ENCODE assay signal across 1 cellular context in the genomic region with DNA sequence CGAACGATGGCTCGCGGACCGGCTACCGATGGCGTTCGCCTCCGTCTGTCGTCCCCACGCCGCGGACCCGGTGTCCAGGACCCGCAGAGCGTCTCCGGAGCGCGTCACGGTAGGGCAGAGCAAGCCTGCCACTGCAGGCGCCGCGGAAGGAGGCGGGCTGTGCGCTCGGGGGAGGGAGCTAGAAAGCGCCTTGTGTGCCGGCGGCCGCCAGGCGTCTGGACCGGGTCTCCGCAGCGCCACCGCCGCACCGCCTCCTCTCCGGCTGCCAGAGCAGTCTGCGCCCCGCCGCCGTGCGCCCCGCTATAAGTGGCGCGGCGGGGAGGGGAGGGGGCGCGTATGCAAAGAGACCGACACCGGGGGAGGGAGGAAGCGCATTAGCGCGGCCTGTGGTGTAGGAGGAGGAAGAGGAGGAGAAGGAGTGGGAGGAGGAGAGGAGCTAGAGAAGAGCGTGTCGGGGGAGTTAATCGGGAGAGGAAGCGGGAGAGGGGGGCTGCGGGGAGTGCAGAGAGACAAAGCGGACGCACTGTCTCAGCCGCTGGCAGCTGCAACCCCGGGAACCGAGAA.
TF ChIP-seq lines count a peak whose summit lies in the region.

A gene with protein sequence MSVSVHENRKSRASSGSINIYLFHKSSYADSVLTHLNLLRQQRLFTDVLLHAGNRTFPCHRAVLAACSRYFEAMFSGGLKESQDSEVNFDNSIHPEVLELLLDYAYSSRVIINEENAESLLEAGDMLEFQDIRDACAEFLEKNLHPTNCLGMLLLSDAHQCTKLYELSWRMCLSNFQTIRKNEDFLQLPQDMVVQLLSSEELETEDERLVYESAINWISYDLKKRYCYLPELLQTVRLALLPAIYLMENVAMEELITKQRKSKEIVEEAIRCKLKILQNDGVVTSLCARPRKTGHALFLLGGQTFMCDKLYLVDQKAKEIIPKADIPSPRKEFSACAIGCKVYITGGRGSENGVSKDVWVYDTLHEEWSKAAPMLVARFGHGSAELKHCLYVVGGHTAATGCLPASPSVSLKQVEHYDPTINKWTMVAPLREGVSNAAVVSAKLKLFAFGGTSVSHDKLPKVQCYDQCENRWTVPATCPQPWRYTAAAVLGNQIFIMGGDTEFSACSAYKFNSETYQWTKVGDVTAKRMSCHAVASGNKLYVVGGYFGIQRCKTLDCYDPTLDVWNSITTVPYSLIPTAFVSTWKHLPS (minus strand): TSS at position 279 of the 564 bp plus-strand sequence. CDS start 4,243 bp downstream, outside the sequence.

TF ChIP-seq in H1, 55 proteins besides CTCF, POLR2A, EP300 and RAD21:
- TF ChIP-seq CEBPB (IDR thresholded peaks at IDR 0.05; ENCODE audit: low read depth, low read length) (no peak), GTF2F1 (IDR thresholded peaks at IDR 0.05; ENCODE audit: borderline replicate concordance, low read depth, low read length) (0 out of 2 replicates have a peak, but pooled peaks have one; percentile 73), TEAD4 (IDR thresholded peaks at IDR 0.05; ENCODE audit: low read depth, low read length) (no peak), BRCA1 (IDR thresholded peaks at IDR 0.05; ENCODE audit: low read depth, low read length) (no peak), EZH2 (IDR thresholded peaks at IDR 0.05; ENCODE audit: low read depth, low read length, severe bottlenecking) (no peak), TCF12 (IDR thresholded peaks at IDR 0.05; ENCODE audit: low read depth, low read length) (0 out of 2 replicates have a peak, but pooled peaks have one; percentile 34), RFX5 (IDR thresholded peaks at IDR 0.05; ENCODE audit: borderline replicate concordance, low read depth, low read length) (no peak), TBP (IDR thresholded peaks at IDR 0.05; ENCODE audit: low read depth, low read length) (peak; percentile 95), POLR2AphosphoS5 (IDR thresholded peaks at IDR 0.05; ENCODE audit: low read depth, low read length) (peak; percentile 93), SRF (IDR thresholded peaks at IDR 0.05; ENCODE audit: low read depth, low read length) (0 out of 2 replicates have a peak, but pooled peaks have one; percentile 1), SAP30 (IDR thresholded peaks at IDR 0.05; ENCODE audit: insufficient read depth, insufficient replicate concordance, low read length) (no peak), NANOG (IDR thresholded peaks at IDR 0.05; ENCODE audit: insufficient read depth, low read depth, low read length, poor library complexity, severe bottlenecking) (peak; percentile 5), SP2 (IDR thresholded peaks at IDR 0.05; ENCODE audit: low read length) (no peak), HDAC6 (IDR thresholded peaks at IDR 0.05; ENCODE audit: low read depth, low read length) (no peak), RBBP5 (IDR thresholded peaks at IDR 0.05; ENCODE audit: borderline replicate concordance, low read depth, low read length) (peak; percentile 76; the same call in 1 of the 2 replicates), GABPA (IDR thresholded peaks at IDR 0.05; ENCODE audit: borderline replicate concordance, insufficient read depth, low read length) (no peak), TAF1 (IDR thresholded peaks at IDR 0.05; ENCODE audit: low read depth, low read length) (peak; percentile 98), CBX8 (IDR thresholded peaks at IDR 0.05; ENCODE audit: borderline replicate concordance, low read depth, low read length) (no peak), PHF8 (conservative IDR thresholded peaks at IDR 0.05; ENCODE audit: low read depth, low read length) (peak; percentile 23; the same call in 1 of the 2 replicates), CHD1 (IDR thresholded peaks at IDR 0.05; ENCODE audit: low read depth, low read length) (no peak), ASH2L (IDR thresholded peaks at IDR 0.05; ENCODE audit: low read length) (peak; percentile 96), CTBP2 (IDR thresholded peaks at IDR 0.05; ENCODE audit: borderline replicate concordance, insufficient read depth, insufficient read length, low read length) (peak; percentile 80), JUND (IDR thresholded peaks at IDR 0.05; ENCODE audit: low read length) (0 out of 2 replicates have a peak, but pooled peaks have one; percentile 5), TAF7 (optimal IDR thresholded peaks at IDR 0.05; ENCODE audit: borderline replicate concordance, low read depth, low read length) (peak; percentile 76), JUN (IDR thresholded peaks at IDR 0.05; ENCODE audit: low read depth, low read length) (no peak), ZNF274 (IDR thresholded peaks at IDR 0.05; ENCODE audit: borderline replicate concordance, extremely low read depth, low read length) (no peak), KDM4A (IDR thresholded peaks at IDR 0.05; ENCODE audit: low read depth, low read length, severe bottlenecking) (no peak), SIN3A (conservative IDR thresholded peaks at IDR 0.05 in 1 of 2, IDR thresholded peaks at IDR 0.05 in 1 of 2; ENCODE audit: low read depth in 1 of 2, low read length in 2 of 2) (peak; percentile 48 to 63; a peak in 2 of 4 replicates), SIX5 (IDR thresholded peaks at IDR 0.05; ENCODE audit: low read depth, low read length) (no peak), HDAC2 (IDR thresholded peaks at IDR 0.05; ENCODE audit: borderline replicate concordance in 1 of 2, low read depth in 2 of 2, low read length in 2 of 2) (0 out of 4 replicates have a peak, but pooled peaks of 1 of the 2 experiments have one; percentile 41), CREB1 (IDR thresholded peaks at IDR 0.05) (no peak; the same call in 1 of the 2 replicates), SIRT6 (IDR thresholded peaks at IDR 0.05; ENCODE audit: low read length) (no peak), RNF2 (IDR thresholded peaks at IDR 0.05; ENCODE audit: borderline replicate concordance, low read depth, low read length, missing control alignments, poor library complexity, severe bottlenecking) (peak; percentile 5), EGR1 (IDR thresholded peaks at IDR 0.05; ENCODE audit: borderline replicate concordance, low read depth, low read length) (peak; percentile 86), FOSL1 (IDR thresholded peaks at IDR 0.05; ENCODE audit: insufficient read depth, low read depth, low read length) (no peak), MAFK (IDR thresholded peaks at IDR 0.05; ENCODE audit: low read depth, low read length) (no peak)
- TF ChIP-seq, protein P1, sequence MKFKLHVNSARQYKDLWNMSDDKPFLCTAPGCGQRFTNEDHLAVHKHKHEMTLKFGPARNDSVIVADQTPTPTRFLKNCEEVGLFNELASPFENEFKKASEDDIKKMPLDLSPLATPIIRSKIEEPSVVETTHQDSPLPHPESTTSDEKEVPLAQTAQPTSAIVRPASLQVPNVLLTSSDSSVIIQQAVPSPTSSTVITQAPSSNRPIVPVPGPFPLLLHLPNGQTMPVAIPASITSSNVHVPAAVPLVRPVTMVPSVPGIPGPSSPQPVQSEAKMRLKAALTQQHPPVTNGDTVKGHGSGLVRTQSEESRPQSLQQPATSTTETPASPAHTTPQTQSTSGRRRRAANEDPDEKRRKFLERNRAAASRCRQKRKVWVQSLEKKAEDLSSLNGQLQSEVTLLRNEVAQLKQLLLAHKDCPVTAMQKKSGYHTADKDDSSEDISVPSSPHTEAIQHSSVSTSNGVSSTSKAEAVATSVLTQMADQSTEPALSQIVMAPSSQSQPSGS (IDR thresholded peaks at IDR 0.05; ENCODE audit: low read length): no peak
- TF ChIP-seq, protein P2, sequence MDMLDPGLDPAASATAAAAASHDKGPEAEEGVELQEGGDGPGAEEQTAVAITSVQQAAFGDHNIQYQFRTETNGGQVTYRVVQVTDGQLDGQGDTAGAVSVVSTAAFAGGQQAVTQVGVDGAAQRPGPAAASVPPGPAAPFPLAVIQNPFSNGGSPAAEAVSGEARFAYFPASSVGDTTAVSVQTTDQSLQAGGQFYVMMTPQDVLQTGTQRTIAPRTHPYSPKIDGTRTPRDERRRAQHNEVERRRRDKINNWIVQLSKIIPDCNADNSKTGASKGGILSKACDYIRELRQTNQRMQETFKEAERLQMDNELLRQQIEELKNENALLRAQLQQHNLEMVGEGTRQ (IDR thresholded peaks at IDR 0.05; ENCODE audit: low read length): no peak
- TF ChIP-seq, protein P3, sequence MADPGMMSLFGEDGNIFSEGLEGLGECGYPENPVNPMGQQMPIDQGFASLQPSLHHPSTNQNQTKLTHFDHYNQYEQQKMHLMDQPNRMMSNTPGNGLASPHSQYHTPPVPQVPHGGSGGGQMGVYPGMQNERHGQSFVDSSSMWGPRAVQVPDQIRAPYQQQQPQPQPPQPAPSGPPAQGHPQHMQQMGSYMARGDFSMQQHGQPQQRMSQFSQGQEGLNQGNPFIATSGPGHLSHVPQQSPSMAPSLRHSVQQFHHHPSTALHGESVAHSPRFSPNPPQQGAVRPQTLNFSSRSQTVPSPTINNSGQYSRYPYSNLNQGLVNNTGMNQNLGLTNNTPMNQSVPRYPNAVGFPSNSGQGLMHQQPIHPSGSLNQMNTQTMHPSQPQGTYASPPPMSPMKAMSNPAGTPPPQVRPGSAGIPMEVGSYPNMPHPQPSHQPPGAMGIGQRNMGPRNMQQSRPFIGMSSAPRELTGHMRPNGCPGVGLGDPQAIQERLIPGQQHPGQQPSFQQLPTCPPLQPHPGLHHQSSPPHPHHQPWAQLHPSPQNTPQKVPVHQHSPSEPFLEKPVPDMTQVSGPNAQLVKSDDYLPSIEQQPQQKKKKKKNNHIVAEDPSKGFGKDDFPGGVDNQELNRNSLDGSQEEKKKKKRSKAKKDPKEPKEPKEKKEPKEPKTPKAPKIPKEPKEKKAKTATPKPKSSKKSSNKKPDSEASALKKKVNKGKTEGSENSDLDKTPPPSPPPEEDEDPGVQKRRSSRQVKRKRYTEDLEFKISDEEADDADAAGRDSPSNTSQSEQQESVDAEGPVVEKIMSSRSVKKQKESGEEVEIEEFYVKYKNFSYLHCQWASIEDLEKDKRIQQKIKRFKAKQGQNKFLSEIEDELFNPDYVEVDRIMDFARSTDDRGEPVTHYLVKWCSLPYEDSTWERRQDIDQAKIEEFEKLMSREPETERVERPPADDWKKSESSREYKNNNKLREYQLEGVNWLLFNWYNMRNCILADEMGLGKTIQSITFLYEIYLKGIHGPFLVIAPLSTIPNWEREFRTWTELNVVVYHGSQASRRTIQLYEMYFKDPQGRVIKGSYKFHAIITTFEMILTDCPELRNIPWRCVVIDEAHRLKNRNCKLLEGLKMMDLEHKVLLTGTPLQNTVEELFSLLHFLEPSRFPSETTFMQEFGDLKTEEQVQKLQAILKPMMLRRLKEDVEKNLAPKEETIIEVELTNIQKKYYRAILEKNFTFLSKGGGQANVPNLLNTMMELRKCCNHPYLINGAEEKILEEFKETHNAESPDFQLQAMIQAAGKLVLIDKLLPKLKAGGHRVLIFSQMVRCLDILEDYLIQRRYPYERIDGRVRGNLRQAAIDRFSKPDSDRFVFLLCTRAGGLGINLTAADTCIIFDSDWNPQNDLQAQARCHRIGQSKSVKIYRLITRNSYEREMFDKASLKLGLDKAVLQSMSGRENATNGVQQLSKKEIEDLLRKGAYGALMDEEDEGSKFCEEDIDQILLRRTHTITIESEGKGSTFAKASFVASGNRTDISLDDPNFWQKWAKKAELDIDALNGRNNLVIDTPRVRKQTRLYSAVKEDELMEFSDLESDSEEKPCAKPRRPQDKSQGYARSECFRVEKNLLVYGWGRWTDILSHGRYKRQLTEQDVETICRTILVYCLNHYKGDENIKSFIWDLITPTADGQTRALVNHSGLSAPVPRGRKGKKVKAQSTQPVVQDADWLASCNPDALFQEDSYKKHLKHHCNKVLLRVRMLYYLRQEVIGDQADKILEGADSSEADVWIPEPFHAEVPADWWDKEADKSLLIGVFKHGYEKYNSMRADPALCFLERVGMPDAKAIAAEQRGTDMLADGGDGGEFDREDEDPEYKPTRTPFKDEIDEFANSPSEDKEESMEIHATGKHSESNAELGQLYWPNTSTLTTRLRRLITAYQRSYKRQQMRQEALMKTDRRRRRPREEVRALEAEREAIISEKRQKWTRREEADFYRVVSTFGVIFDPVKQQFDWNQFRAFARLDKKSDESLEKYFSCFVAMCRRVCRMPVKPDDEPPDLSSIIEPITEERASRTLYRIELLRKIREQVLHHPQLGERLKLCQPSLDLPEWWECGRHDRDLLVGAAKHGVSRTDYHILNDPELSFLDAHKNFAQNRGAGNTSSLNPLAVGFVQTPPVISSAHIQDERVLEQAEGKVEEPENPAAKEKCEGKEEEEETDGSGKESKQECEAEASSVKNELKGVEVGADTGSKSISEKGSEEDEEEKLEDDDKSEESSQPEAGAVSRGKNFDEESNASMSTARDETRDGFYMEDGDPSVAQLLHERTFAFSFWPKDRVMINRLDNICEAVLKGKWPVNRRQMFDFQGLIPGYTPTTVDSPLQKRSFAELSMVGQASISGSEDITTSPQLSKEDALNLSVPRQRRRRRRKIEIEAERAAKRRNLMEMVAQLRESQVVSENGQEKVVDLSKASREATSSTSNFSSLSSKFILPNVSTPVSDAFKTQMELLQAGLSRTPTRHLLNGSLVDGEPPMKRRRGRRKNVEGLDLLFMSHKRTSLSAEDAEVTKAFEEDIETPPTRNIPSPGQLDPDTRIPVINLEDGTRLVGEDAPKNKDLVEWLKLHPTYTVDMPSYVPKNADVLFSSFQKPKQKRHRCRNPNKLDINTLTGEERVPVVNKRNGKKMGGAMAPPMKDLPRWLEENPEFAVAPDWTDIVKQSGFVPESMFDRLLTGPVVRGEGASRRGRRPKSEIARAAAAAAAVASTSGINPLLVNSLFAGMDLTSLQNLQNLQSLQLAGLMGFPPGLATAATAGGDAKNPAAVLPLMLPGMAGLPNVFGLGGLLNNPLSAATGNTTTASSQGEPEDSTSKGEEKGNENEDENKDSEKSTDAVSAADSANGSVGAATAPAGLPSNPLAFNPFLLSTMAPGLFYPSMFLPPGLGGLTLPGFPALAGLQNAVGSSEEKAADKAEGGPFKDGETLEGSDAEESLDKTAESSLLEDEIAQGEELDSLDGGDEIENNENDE (IDR thresholded peaks at IDR 0.05; ENCODE audit: insufficient replicate concordance, low read length): no peak
- TF ChIP-seq, protein P4, sequence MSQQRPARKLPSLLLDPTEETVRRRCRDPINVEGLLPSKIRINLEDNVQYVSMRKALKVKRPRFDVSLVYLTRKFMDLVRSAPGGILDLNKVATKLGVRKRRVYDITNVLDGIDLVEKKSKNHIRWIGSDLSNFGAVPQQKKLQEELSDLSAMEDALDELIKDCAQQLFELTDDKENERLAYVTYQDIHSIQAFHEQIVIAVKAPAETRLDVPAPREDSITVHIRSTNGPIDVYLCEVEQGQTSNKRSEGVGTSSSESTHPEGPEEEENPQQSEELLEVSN (IDR thresholded peaks at IDR 0.05): no peak; the same call in 1 of the 2 replicates
